29 cellular contexts compared by ENCODE assay signal in the genomic region with DNA sequence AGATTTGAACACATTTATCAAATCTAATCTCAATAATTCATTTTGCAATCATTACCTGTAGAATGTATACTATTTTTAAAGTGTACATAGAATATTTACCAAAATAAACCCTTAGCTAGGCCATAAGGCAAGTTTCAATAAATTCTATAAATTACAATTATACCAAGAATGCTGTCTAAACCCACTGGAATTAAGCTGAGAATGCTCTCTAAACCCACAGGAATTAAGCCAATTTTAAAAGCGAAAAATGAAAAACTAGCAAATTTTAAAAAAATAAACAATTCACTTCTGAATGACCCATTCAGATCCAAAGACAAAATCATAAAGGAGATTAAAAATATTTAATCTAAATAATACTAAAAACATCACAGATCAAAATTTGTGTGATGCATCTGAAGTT.
"Had no signal": no experiment of that assay in that cellular context is flagged by ENCODE, and none has a peak within 500 bp of the region (broad histone marks: within the 10 kb centered on the region; RNA-seq: fewer than 3 reads in every experiment).

No MANE protein-coding gene starts in this region.

- DNase-seq: activated CD4-positive, alpha-beta memory T cell treated with anti-CD3 and anti-CD28 coated beads for 36 hours; activated CD4-positive, alpha-beta T cell treated with anti-CD3 and anti-CD28 coated beads for 4 hours; activated CD4-positive, alpha-beta T cell treated with anti-CD3 and anti-CD28 coated beads, Interleukin-2, amount 50 U/mL, for 1 hour; activated CD8-positive, alpha-beta memory T cell treated with anti-CD3 and anti-CD28 coated beads, Interleukin-2, amount 50 U/mL, for 4 hours; activated gamma-delta T cell treated with Interleukin-2 at 50 U/mL for 16 hours; activated naive CD4-positive, alpha-beta T cell treated with anti-CD3 and anti-CD28 coated beads for 36 hours; activated T-cell treated with anti-CD3 and anti-CD28 coated beads for 4 hours; activated T-cell treated with anti-CD3 and anti-CD28 coated beads, Interleukin-2, amount 50 U/mL, for 4 hours; anterior cingulate cortex; Kasumi-1; KG1; MG63; NCI-H1048; NCI-H1105 treated with DMSO at 0.1 percent for 48 hours; NCI-H1436; NCI-H1694; NCI-H1930; NCI-H2081 treated with DMSO at 0.1 percent for 48 hours; NCI-H345; NCI-H524 treated with DMSO at 0.1 percent for 48 hours; SHP77; SJCRH30; T1000 had no signal

- FAIRE-seq: bronchial epithelial cell had no signal

- H3K27ac ChIP-seq: SJCRH30, SK-N-MC had no signal

- H3K27me3 Mint-ChIP-seq: activated CD4-positive, alpha-beta memory T cell treated with anti-CD3 and anti-CD28 coated beads for 36 hours; brain had no signal

- H3K27me3 ChIP-seq: MG63, SJCRH30 had no signal

- H3K36me3 ChIP-seq: MG63 had no signal

- H3K36me3 Mint-ChIP-seq: activated CD4-positive, alpha-beta memory T cell treated with anti-CD3 and anti-CD28 coated beads for 36 hours; brain had no signal

- H3K9me3 ChIP-seq: SJCRH30 had no signal

- H3K4me3 Mint-ChIP-seq: activated CD4-positive, alpha-beta memory T cell treated with anti-CD3 and anti-CD28 coated beads for 36 hours; activated naive CD4-positive, alpha-beta T cell treated with anti-CD3 and anti-CD28 coated beads for 36 hours; activated T-cell treated with anti-CD3 and anti-CD28 coated beads, Interleukin-2, amount 50 U/mL, for 4 hours; activated T-helper 1 cell treated with anti-CD3 and anti-CD28 coated beads, Interleukin-12 subunit alpha, Interleukin-12 subunit beta, Interleukin-2, Interleukin-4 antibody, amounts not matched to agents 30 ng/mL and 10 ng/mL and 1 ng/mL, durations not matched to agents 14 hours and 24 hours and 36 hours; brain had no signal

- H3K27ac Mint-ChIP-seq: activated CD4-positive, alpha-beta memory T cell treated with anti-CD3 and anti-CD28 coated beads for 36 hours; activated naive CD4-positive, alpha-beta T cell treated with anti-CD3 and anti-CD28 coated beads for 36 hours; activated naive CD4-positive, alpha-beta T cell treated with anti-CD3 and anti-CD28 coated beads, Interleukin-2, amount 50 U/mL, for 72 hours; activated T-helper 1 cell treated with anti-CD3 and anti-CD28 coated beads, Interleukin-12 subunit alpha, Interleukin-12 subunit beta, Interleukin-2, Interleukin-4 antibody, amounts not matched to agents 30 ng/mL and 10 ng/mL and 1 ng/mL, durations not matched to agents 14 hours and 24 hours and 36 hours; brain had no signal

- H3K4me1 Mint-ChIP-seq: brain had no signal

- ATAC-seq: activated naive CD4-positive, alpha-beta T cell treated with anti-CD3 and anti-CD28 coated beads, Interleukin-2, amount 50 U/mL, for 72 hours; activated T-cell treated with anti-CD3 and anti-CD28 coated beads, Interleukin-2, amount 50 U/mL, for 4 hours; Panc1 had no signal

- H3K4me3 ChIP-seq: MG63, SJCRH30, SK-N-MC had no signal
